13 cellular contexts compared by ENCODE assay signal in genomic region chr3:107999215-107999775, GRCh38.
DNase-seq lines count a peak whose midpoint lies in the region; ATAC-seq and TF ChIP-seq lines count a peak whose summit lies in the region.
"Had no signal": no experiment of that assay in that cellular context is flagged by ENCODE, and none has a peak within 500 bp of the region (broad histone marks: within the 10 kb centered on the region; RNA-seq: fewer than 3 reads in every experiment).

No MANE protein-coding gene starts in this region.

- H3K36me3 ChIP-seq in H7 (replicated peaks; ENCODE audit: control insufficient read depth, insufficient read depth, low read length), result no peaks in the 10 kb centered on the region
- H3K36me3 ChIP-seq in trophoblast cell (ENCODE audit: control insufficient read depth in 1 of 2, insufficient read depth in 2 of 2, low read length in 2 of 2), result no peaks in the 10 kb centered on the region

- H3K9me3 ChIP-seq in trophoblast cell (ENCODE audit: insufficient read depth, low read depth, low read length), result no peaks in the 10 kb centered on the region

- H3K4me2 ChIP-seq in trophoblast cell (ENCODE audit: low read length), result no peak overlapping the region

- no peak overlapping the region for H3K9ac ChIP-seq in trophoblast cell (ENCODE audit: low read length)

- DNase-seq in H7 (peak; percentile 73), RPMI7951 (ENCODE audit: low read depth) (peak; percentile 74), fibroblast of mammary gland (ENCODE audit: low read depth) (peak; percentile 29), trophoblast cell (peak in 1 of 2 donors; percentile 52), SHP77 treated with DMSO at 0.1 percent for 48 hours (lab: John Stamatoyannopoulos, UW) (no peak)
- DNase-seq in stimulated activated naive CD4-positive, alpha-beta T cell (lab: John Stamatoyannopoulos, UW), result no peak
- no peak for DNase-seq in activated CD4-positive, alpha-beta T cell treated with anti-CD3 and anti-CD28 coated beads, Interleukin-2, amount 10 ng/mL, durations not matched to agents 7 days and 5 days
- DNase-seq: CD4-positive, CD25-positive, alpha-beta regulatory T cell; NCI-H1930; stimulated activated CD4-positive, alpha-beta T cell treated with anti-CD3 and anti-CD28 coated beads, Interleukin-4, amount 100 ng/mL, for 4 hours; T-helper 2 cell had no signal

- no peak overlapping the region for H4K8ac ChIP-seq in trophoblast cell (ENCODE audit: low read depth, low read length)

- H2AFZ ChIP-seq in trophoblast cell (ENCODE audit: insufficient read depth, low read length, poor library complexity), result no peak overlapping the region

- no CpG with 5 or more reads among the region's 5 CpGs for WGBS in trophoblast cell (ENCODE audit: extremely low coverage, insufficient coverage, insufficient read length)

- H3K27me3 ChIP-seq in H7 (ENCODE audit: control insufficient read depth, insufficient read depth, low read length) (no peaks in the 10 kb centered on the region), trophoblast cell (ENCODE audit: insufficient read depth, low read length) (no peaks in the 10 kb centered on the region)

- H3K4me1 Mint-ChIP-seq in activated CD4-positive, alpha-beta T cell treated with anti-CD3 and anti-CD28 coated beads, Interleukin-2, amount 10 ng/mL, durations not matched to agents 7 days and 5 days, result no peaks in the 10 kb centered on the region

- CTCF ChIA-PET in activated CD4-positive, alpha-beta T cell treated with anti-CD3 and anti-CD28 coated beads, Interleukin-2, amount 10 ng/mL, durations not matched to agents 7 days and 5 days (lab: Charles Lee), result no interaction called here

- H3K27ac Mint-ChIP-seq in activated CD4-positive, alpha-beta T cell treated with anti-CD3 and anti-CD28 coated beads, Interleukin-2, amount 10 ng/mL, durations not matched to agents 7 days and 5 days, result no peak overlapping the region
- H3K27ac Mint-ChIP-seq: activated naive CD8-positive, alpha-beta T cell; CD4-positive, CD25-positive, alpha-beta regulatory T cell had no signal

- no peak overlapping the region for H3K14ac ChIP-seq in trophoblast cell (ENCODE audit: low read length)

- H3K4me3 ChIP-seq in H7 (ENCODE audit: insufficient read depth, low read depth, low read length) (no peak overlapping the region), fibroblast of mammary gland (ENCODE audit: control insufficient read depth, low read depth, low read length) (no peak overlapping the region), trophoblast cell (ENCODE audit: low read depth, low read length) (no peak overlapping the region)

- H2BK12ac ChIP-seq in trophoblast cell (ENCODE audit: low read length), result no peak overlapping the region

- POLR2A ChIA-PET in activated CD4-positive, alpha-beta T cell treated with anti-CD3 and anti-CD28 coated beads, Interleukin-2, amount 10 ng/mL, durations not matched to agents 7 days and 5 days (lab: Charles Lee), result no interaction called here

- H3K4me3 Mint-ChIP-seq in activated CD4-positive, alpha-beta T cell treated with anti-CD3 and anti-CD28 coated beads, Interleukin-2, amount 10 ng/mL, durations not matched to agents 7 days and 5 days, result no peak overlapping the region
- H3K4me3 Mint-ChIP-seq: activated naive CD8-positive, alpha-beta T cell; CD4-positive, CD25-positive, alpha-beta regulatory T cell had no signal

- peak overlapping the region; percentile 51 for H3K27ac ChIP-seq in trophoblast cell (ENCODE audit: low read depth, low read length)

- H3K79me2 ChIP-seq in trophoblast cell (ENCODE audit: control insufficient read depth, insufficient read depth, low read length, poor library complexity), result no peaks in the 10 kb centered on the region

- ATAC-seq in GM18873 (IDR thresholded peaks at IDR 0.05; ENCODE audit: low FRiP score, unreplicated experiment), result no peak

- H2AK5ac ChIP-seq in trophoblast cell (ENCODE audit: low read length), result no peak overlapping the region

- H3K4ac ChIP-seq in trophoblast cell (ENCODE audit: low read depth, low read length), result no peak overlapping the region

- peaks cover 16% of the 10 kb centered on the region for H3K79me1 ChIP-seq in trophoblast cell (ENCODE audit: low read length)

- H3K18ac ChIP-seq in trophoblast cell (ENCODE audit: low read length), result no peak overlapping the region

- H3K23ac ChIP-seq in trophoblast cell (ENCODE audit: low read length), result no peak overlapping the region

- TF ChIP-seq CTCF in fibroblast of mammary gland (conservative IDR thresholded peaks at IDR 0.05; ENCODE audit: control insufficient read depth, insufficient read depth, low read depth, low read length), result no peak

- no peaks in the 10 kb centered on the region for H3K36me3 Mint-ChIP-seq in activated CD4-positive, alpha-beta T cell treated with anti-CD3 and anti-CD28 coated beads, Interleukin-2, amount 10 ng/mL, durations not matched to agents 7 days and 5 days (ENCODE audit: low read depth)
- H3K36me3 Mint-ChIP-seq: CD4-positive, CD25-positive, alpha-beta regulatory T cell had no signal

- H3K27me3 Mint-ChIP-seq in activated CD4-positive, alpha-beta T cell treated with anti-CD3 and anti-CD28 coated beads, Interleukin-2, amount 10 ng/mL, durations not matched to agents 7 days and 5 days, result no peaks in the 10 kb centered on the region
- H3K27me3 Mint-ChIP-seq: activated naive CD8-positive, alpha-beta T cell had no signal

- H2BK120ac ChIP-seq in trophoblast cell (ENCODE audit: insufficient read depth, low read length, poor library complexity), result no peak overlapping the region

- H4K12ac ChIP-seq in trophoblast cell (ENCODE audit: low read depth, low read length), result no peak overlapping the region

- peaks cover 2 to 14% of the 10 kb centered on the region in 2 experiments for H3K4me1 ChIP-seq in trophoblast cell (ENCODE audit: control insufficient read depth in 1 of 2, insufficient read depth in 2 of 2, low read length in 2 of 2)

- peak overlapping the region; percentile 75 for H4K91ac ChIP-seq in trophoblast cell (ENCODE audit: low read depth, low read length)

- no peaks in the 10 kb centered on the region for H3K9me3 Mint-ChIP-seq in activated CD4-positive, alpha-beta T cell treated with anti-CD3 and anti-CD28 coated beads, Interleukin-2, amount 10 ng/mL, durations not matched to agents 7 days and 5 days

- peak overlapping the region; percentile 54 for H2BK5ac ChIP-seq in trophoblast cell (ENCODE audit: low read depth, low read length, poor library complexity)

Comparison
In these comparisons a context has a peak if more than half of its experiments do, and no peak if none do; other contexts are left out.
1. DNase-seq: peak in H7 (single experiment), RPMI7951 (single experiment) and fibroblast of mammary gland (single experiment); none in stimulated activated naive CD4-positive, alpha-beta T cell (0 of 6), activated CD4-positive, alpha-beta T cell treated with anti-CD3 and anti-CD28 coated beads, Interleukin-2, amount 10 ng/mL, durations not matched to agents 7 days and 5 days (single experiment) and SHP77 treated with DMSO at 0.1 percent for 48 hours (single experiment).